1 cellular context compared by ENCODE assay signal in genomic region chr10:79149662-79150443, GRCh38.
A peak's percentile ranks its signal among the peaks of the same experiment; 100 is the strongest.
TF ChIP-seq lines count a peak whose summit lies in the region.

No MANE protein-coding gene starts in this region.

TF ChIP-seq in K562, 482 proteins besides CTCF, POLR2A, EP300 and RAD21 (continued from another document and continues in another):
- TF ChIP-seq ZNF449 (CRISPR knock-in tag; IDR thresholded peaks at IDR 0.05) (peak; percentile 53; the same call in 1 of the 2 replicates), GATA2 (CRISPR knock-in tag; IDR thresholded peaks at IDR 0.05) (0 out of 2 replicates have a peak, but pooled peaks have one; percentile 8), PCBP1 (IDR thresholded peaks at IDR 0.05; ENCODE audit: low read depth, low read length, poor library complexity, severe bottlenecking) (no peak), FIP1L1 (IDR thresholded peaks at IDR 0.05; ENCODE audit: low read depth, low read length, poor library complexity, severe bottlenecking) (no peak), ZNF12 (CRISPR knock-in tag; IDR thresholded peaks at IDR 0.05) (no peak), ZNF311 (CRISPR knock-in tag; IDR thresholded peaks at IDR 0.05) (no peak; the same call in 1 of the 2 replicates), BRD9 (IDR thresholded peaks at IDR 0.05; ENCODE audit: low read depth, partially characterized antibody) (peak; percentile 18), HDAC8 (tag; IDR thresholded peaks at IDR 0.05) (0 out of 2 replicates have a peak, but pooled peaks have one; percentile 36), NR4A1 (CRISPR knock-in tag; IDR thresholded peaks at IDR 0.05) (no peak), NR4A1 (tag; IDR thresholded peaks at IDR 0.05) (peak; percentile 83), SAP30 (IDR thresholded peaks at IDR 0.05; ENCODE audit: borderline replicate concordance, insufficient read depth, low read depth, low read length, poor library complexity, severe bottlenecking) (no peak), ZBTB17 (CRISPR knock-in tag; IDR thresholded peaks at IDR 0.05) (0 out of 2 replicates have a peak, but pooled peaks have one; percentile 70), LCOR (CRISPR knock-in tag; IDR thresholded peaks at IDR 0.05) (0 out of 2 replicates have a peak, but pooled peaks have one; percentile 43), ZNF165 (CRISPR knock-in tag; IDR thresholded peaks at IDR 0.05; ENCODE audit: borderline replicate concordance) (0 out of 2 replicates have a peak, but pooled peaks have one; percentile 23), ETV5 (CRISPR knock-in tag; IDR thresholded peaks at IDR 0.05; ENCODE audit: low read depth) (peak; percentile 74; the same call in 1 of the 2 replicates), JUND (IDR thresholded peaks at IDR 0.05; ENCODE audit: borderline replicate concordance, low read depth, low read length) (peak; percentile 55), JUND (tag; IDR thresholded peaks at IDR 0.05; ENCODE audit: borderline replicate concordance, low read depth, low read length) (peak; percentile 30; the same call in 1 of the 3 replicates), KDM1A (IDR thresholded peaks at IDR 0.05) (peak in 1 of 2 experiments; percentile 38; a peak in 1 of 4 replicates), UBTF (IDR thresholded peaks at IDR 0.05; ENCODE audit: borderline replicate concordance in 1 of 2, low read depth in 2 of 2, low read length in 2 of 2) (0 out of 4 replicates have a peak, but pooled peaks of 1 of the 2 experiments have one; percentile 69), SREBF2 (CRISPR knock-in tag; IDR thresholded peaks at IDR 0.05) (no peak), ZNF384 (IDR thresholded peaks at IDR 0.05; ENCODE audit: low read depth, low read length) (no peak), RAD51 (IDR thresholded peaks at IDR 0.05; ENCODE audit: borderline replicate concordance, low read depth) (no peak), RB1 (IDR thresholded peaks at IDR 0.05; ENCODE audit: low read depth) (peak; percentile 37; the same call in 1 of the 2 replicates), ZNF175 (CRISPR knock-in tag; IDR thresholded peaks at IDR 0.05; ENCODE audit: low read depth) (peak; percentile 84), ASH1L (IDR thresholded peaks at IDR 0.05; ENCODE audit: borderline replicate concordance, low read depth, partially characterized antibody) (no peak), VEZF1 (CRISPR knock-in tag; IDR thresholded peaks at IDR 0.05) (peak; percentile 94), NCOA1 (IDR thresholded peaks at IDR 0.05; ENCODE audit: low read depth) (peak; percentile 12; the same call in 1 of the 2 replicates), ZNF395 (CRISPR knock-in tag; IDR thresholded peaks at IDR 0.05) (peak; percentile 70; the same call in 1 of the 2 replicates), EP400 (IDR thresholded peaks at IDR 0.05) (peak; percentile 61; the same call in 1 of the 2 replicates), CREB3 (tag; conservative IDR thresholded peaks at IDR 0.05; ENCODE audit: low read depth) (peak; percentile 61; the same call in 1 of the 2 replicates), ZNF668 (CRISPR knock-in tag; IDR thresholded peaks at IDR 0.05) (peak; percentile 66; the same call in 1 of the 2 replicates), NCOR1 (IDR thresholded peaks at IDR 0.05) (peak; percentile 51), SMARCC2 (IDR thresholded peaks at IDR 0.05; ENCODE audit: low read depth) (no peak), NONO (IDR thresholded peaks at IDR 0.05; ENCODE audit: low read depth in 2 of 2, low read length in 1 of 2) (0 out of 4 replicates have a peak, but pooled peaks of 1 of the 2 experiments have one; percentile 18), JUN (IDR thresholded peaks at IDR 0.05; ENCODE audit: borderline replicate concordance, low read depth, low read length) (0 out of 2 replicates have a peak, but pooled peaks have one; percentile 8), JUN (CRISPR knock-in tag; IDR thresholded peaks at IDR 0.05; ENCODE audit: borderline replicate concordance) (no peak), GATAD2A (IDR thresholded peaks at IDR 0.05) (peak; percentile 10; the same call in 1 of the 2 replicates), SRF (CRISPR knock-in tag; IDR thresholded peaks at IDR 0.05) (peak in 1 of 2 experiments; percentile 41; a peak in 1 of 4 replicates), KLF1 (tag; IDR thresholded peaks at IDR 0.05) (no peak), ZNF217 (CRISPR knock-in tag; IDR thresholded peaks at IDR 0.05) (no peak), POLR2B (IDR thresholded peaks at IDR 0.05; ENCODE audit: low read depth, partially characterized antibody) (peak; percentile 66), THAP12 (CRISPR knock-in tag; IDR thresholded peaks at IDR 0.05) (no peak)
